Comparison of ENCODE assay signal across 8 cellular contexts in the genomic region with DNA sequence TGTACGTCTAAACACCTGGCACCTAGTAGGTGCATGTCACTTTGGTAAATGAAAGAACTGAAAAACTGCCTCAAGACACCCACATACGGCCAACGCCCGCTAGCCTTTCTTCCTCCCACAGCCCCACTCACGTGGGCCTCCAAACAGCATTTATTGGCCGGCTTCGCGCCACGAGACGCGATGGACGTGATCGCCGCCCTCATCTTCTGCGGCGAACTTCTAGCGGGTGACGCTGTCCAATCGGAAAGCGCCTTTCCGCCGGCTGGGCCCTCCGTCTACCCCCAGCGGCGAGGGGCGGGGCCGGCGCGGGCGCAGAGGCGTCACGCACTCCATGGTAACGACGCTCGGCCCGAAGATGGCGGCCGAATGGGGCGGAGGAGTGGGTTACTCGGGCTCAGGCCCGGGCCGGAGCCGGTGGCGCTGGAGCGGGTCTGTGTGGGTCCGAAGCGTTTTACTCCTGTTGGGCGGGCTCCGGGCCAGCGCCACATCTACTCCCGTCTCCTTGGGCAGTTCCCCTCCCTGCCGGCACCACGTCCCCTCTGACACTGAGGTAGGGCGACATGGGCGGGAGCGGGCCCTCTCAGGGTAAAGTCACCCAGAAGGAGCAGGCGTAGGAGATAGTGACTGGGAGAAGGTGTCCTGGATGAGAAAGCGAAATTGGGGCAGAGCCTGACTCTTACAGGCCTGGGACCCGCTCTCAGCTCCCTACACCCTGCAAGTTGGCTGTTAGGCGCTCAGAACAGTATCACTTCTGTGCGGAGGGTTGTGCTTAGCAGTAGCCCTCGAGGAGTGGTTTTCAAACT. TPM values are rescaled to one million over a fixed set of nuclear protein-coding genes. Genes with fewer than 3 reads are reported as not detected.
A peak's percentile ranks its signal among the peaks of the same experiment; 100 is the strongest.
DNase-seq lines count a peak whose midpoint lies in the region; ATAC-seq and TF ChIP-seq lines count a peak whose summit lies in the region.

Gene LMLN (plus strand): TSS at position 327 of the 803 bp plus-strand sequence. CDS start 29 bp downstream, at position 356.

- intact Hi-C loops in naive thymus-derived CD4-positive, alpha-beta T cell (cut with micrococcal nuclease) = loop anchor here (1.0 to 10.0 kb wide), 8 partner anchors 10 to 405 kb away; partner anchors contain the start of genes BDH1 (in 2 of the 2), LRCH3 (in 2 of the 2) and RPL35A (in 2 of the 2)

- H3K4me2 ChIP-seq in GM23338 = peak within 1 kb of the TSS; percentile 95

- peak within 1 kb of the TSS; percentile 96 for H2AFZ ChIP-seq in GM23338

- H3K79me2 ChIP-seq in GM23338 (replicated peaks; ENCODE audit: insufficient read depth) = no peaks in the 10 kb centered on the region

- no peaks in the 10 kb centered on the region for H3K9me2 ChIP-seq in GM23338 (ENCODE audit: insufficient read depth)

- DNase-seq in Daoy (ENCODE audit: low read depth) = peak; percentile 99
- peak; percentile 96 for DNase-seq in GM23338 (ENCODE audit: low spot score)
- peak; percentile 92 to 94 for DNase-seq in Kasumi-1 (lab: John Stamatoyannopoulos, UW)
- peak; percentile 97 for DNase-seq in RKO (ENCODE audit: low spot score)
- DNase-seq in activated T-helper 1 cell treated with anti-CD3 and anti-CD28 coated beads, Interleukin-2, amount 50 U/mL, for 16 hours (ENCODE audit: low read depth in 1 of 2, low spot score in 1 of 2) = peak; percentile 86 to 93
- peak; percentile 95 for DNase-seq in fibroblast of gingiva (ENCODE audit: low read depth)
- peak; percentile 93 to 96 (median 95) for DNase-seq in naive thymus-derived CD4-positive, alpha-beta T cell

- H3K27me3 ChIP-seq in GM23338 (ENCODE audit: insufficient read depth) = no peaks in the 10 kb centered on the region
- H3K27me3 ChIP-seq in naive thymus-derived CD4-positive, alpha-beta T cell (ENCODE audit: control insufficient read depth in 2 of 2, insufficient read depth in 2 of 2, low read length in 2 of 2) = no peaks in the 10 kb centered on the region

- H3K4me3 ChIP-seq in GM23338 = peak within 1 kb of the TSS; percentile 91
- H3K4me3 ChIP-seq in naive thymus-derived CD4-positive, alpha-beta T cell (ENCODE audit: low read length) = peak within 1 kb of the TSS; percentile 91

- peaks cover 25% of the 10 kb centered on the region for H3F3A ChIP-seq in GM23338 (replicated peaks; ENCODE audit: low read depth)

- H3K9me3 ChIP-seq in naive thymus-derived CD4-positive, alpha-beta T cell (ENCODE audit: control insufficient read depth in 2 of 3, low read length in 3 of 3) = no peaks in the 10 kb centered on the region

- peaks cover 12% of the 10 kb centered on the region for H3K36me3 ChIP-seq in GM23338 (ENCODE audit: insufficient read depth)
- H3K36me3 ChIP-seq in naive thymus-derived CD4-positive, alpha-beta T cell (ENCODE audit: control insufficient read depth in 2 of 3, insufficient read depth in 3 of 3, low read length in 3 of 3) = peaks cover 0 to 25% (median 9%) of the 10 kb centered on the region in 3 experiments

- H3K27ac ChIP-seq in GM23338 (ENCODE audit: low read depth) = no peak within 1 kb of the TSS; the same call in 1 of the 2 replicates
- peak within 1 kb of the TSS; percentile 86 for H3K27ac ChIP-seq in naive thymus-derived CD4-positive, alpha-beta T cell (ENCODE audit: low read depth, low read length)

- peaks cover 5% of the 10 kb centered on the region for H4K20me1 ChIP-seq in GM23338 (replicated peaks; ENCODE audit: insufficient read depth)

- H3K4me1 Mint-ChIP-seq in GM23338 = peaks cover 14% of the 10 kb centered on the region; the same call in 2 of the 3 replicates
- H3K4me1 Mint-ChIP-seq in naive thymus-derived CD4-positive, alpha-beta T cell = peaks cover 33 to 74% (median 48%) of the 10 kb centered on the region in 7 donors
- peaks cover 37% of the 10 kb centered on the region for H3K4me1 Mint-ChIP-seq in stimulated activated memory B cell treated with anti-CD40 and anti-IgM and Interleukin-4, amounts not matched to agents 10 μg/mL and 1 μg/mL and 100 μg/mL, for 72 hours

- peak within 1 kb of the TSS; percentile 92 for H3K4me3 Mint-ChIP-seq in GM23338
- H3K4me3 Mint-ChIP-seq in naive thymus-derived CD4-positive, alpha-beta T cell = peak within 1 kb of the TSS; percentile 86 to 98 (median 92)
- H3K4me3 Mint-ChIP-seq in stimulated activated memory B cell treated with anti-CD40 and anti-IgM and Interleukin-4, amounts not matched to agents 10 μg/mL and 1 μg/mL and 100 μg/mL, for 72 hours = peak within 1 kb of the TSS; percentile 91

- H3K36me3 Mint-ChIP-seq in GM23338 (ENCODE audit: low read depth) = peaks cover 20% of the 10 kb centered on the region
- H3K36me3 Mint-ChIP-seq in naive thymus-derived CD4-positive, alpha-beta T cell = peaks cover 0 to 17% (median 8%) of the 10 kb centered on the region in 5 donors
- peaks cover 27% of the 10 kb centered on the region for H3K36me3 Mint-ChIP-seq in stimulated activated memory B cell treated with anti-CD40 and anti-IgM and Interleukin-4, amounts not matched to agents 10 μg/mL and 1 μg/mL and 100 μg/mL, for 72 hours

- CTCF ChIA-PET in naive thymus-derived CD4-positive, alpha-beta T cell (lab: Charles Lee) = no interaction called here

- no peaks in the 10 kb centered on the region for H3K9me3 Mint-ChIP-seq in GM23338
- peaks cover 0 to 2% (median 0%) of the 10 kb centered on the region in 11 donors for H3K9me3 Mint-ChIP-seq in naive thymus-derived CD4-positive, alpha-beta T cell
- no peaks in the 10 kb centered on the region for H3K9me3 Mint-ChIP-seq in stimulated activated memory B cell treated with anti-CD40 and anti-IgM and Interleukin-4, amounts not matched to agents 10 μg/mL and 1 μg/mL and 100 μg/mL, for 72 hours

- no peak for TF ChIP-seq CTCF in GM23338 (conservative IDR thresholded peaks at IDR 0.05; ENCODE audit: low read depth in 2 of 2)

- POLR2A ChIA-PET in naive thymus-derived CD4-positive, alpha-beta T cell (lab: Charles Lee) = interaction anchor here (1.0 to 2.5 kb wide), 2 partner anchors 9 to 10 kb away, joined by 4 to 26 read pairs; partner anchors contain the start of gene RPL35A

- peak within 1 kb of the TSS; percentile 92 for H3K27ac Mint-ChIP-seq in GM23338
- peak within 1 kb of the TSS; percentile 92 to 97 (median 96) for H3K27ac Mint-ChIP-seq in naive thymus-derived CD4-positive, alpha-beta T cell
- peak within 1 kb of the TSS; percentile 81 for H3K27ac Mint-ChIP-seq in stimulated activated memory B cell treated with anti-CD40 and anti-IgM and Interleukin-4, amounts not matched to agents 10 μg/mL and 1 μg/mL and 100 μg/mL, for 72 hours

- ATAC-seq in GM23338 = peak; percentile 83
- ATAC-seq in naive thymus-derived CD4-positive, alpha-beta T cell = peak; percentile 98
- ATAC-seq in stimulated activated memory B cell treated with anti-CD40 and anti-IgM and Interleukin-4, amounts not matched to agents 10 μg/mL and 1 μg/mL and 100 μg/mL, for 72 hours = peak; percentile 100

- peaks cover 20% of the 10 kb centered on the region for H3K27me3 Mint-ChIP-seq in GM23338 (ENCODE audit: insufficient read depth, low read depth, poor library complexity)
- peaks cover 0 to 2% (median 0%) of the 10 kb centered on the region in 5 donors for H3K27me3 Mint-ChIP-seq in naive thymus-derived CD4-positive, alpha-beta T cell
- H3K27me3 Mint-ChIP-seq in stimulated activated memory B cell treated with anti-CD40 and anti-IgM and Interleukin-4, amounts not matched to agents 10 μg/mL and 1 μg/mL and 100 μg/mL, for 72 hours = no peaks in the 10 kb centered on the region

- peaks cover 6% of the 10 kb centered on the region; the same call in 1 of the 2 replicates for H3K4me1 ChIP-seq in GM23338 (ENCODE audit: insufficient read depth)
- H3K4me1 ChIP-seq in naive thymus-derived CD4-positive, alpha-beta T cell (ENCODE audit: control insufficient read depth in 2 of 2, insufficient read depth in 2 of 2, low read length in 2 of 2) = peaks cover 26 to 27% of the 10 kb centered on the region in 2 donors

TF ChIP-seq in GM23338, 12 proteins besides CTCF, POLR2A, EP300 and RAD21:
- TF ChIP-seq JUNB (IDR thresholded peaks at IDR 0.05; ENCODE audit: unreplicated experiment) = no peak
- TF ChIP-seq CREB1 (CRISPR knock-in tag; IDR thresholded peaks at IDR 0.05; ENCODE audit: low read depth) = peak; percentile 88
- no peak for TF ChIP-seq ZNF331 (CRISPR knock-in tag; IDR thresholded peaks at IDR 0.05; ENCODE audit: low read depth)
- TF ChIP-seq ETS1 (IDR thresholded peaks at IDR 0.05) = 0 out of 2 replicates have a peak, but pooled peaks have one; percentile 31
- peak; percentile 80 for TF ChIP-seq POLR2AphosphoS5 (IDR thresholded peaks at IDR 0.05; ENCODE audit: low read depth)

RNA-seq across cellular contexts. Expression of gene LMLN, which starts in this region (rescaled TPM):
- 4.4 and 7.7 TPM in 2 replicates for total RNA-seq in Daoy (2014; rRNA removed; shearing (Covaris generic))
- total RNA-seq in GM23338 (2014; rRNA removed; shearing (Covaris generic)) = 2.9 and 4.3 TPM in 2 replicates
- 1.6 and 2.3 TPM in 2 replicates for polyA plus RNA-seq in GM23338 (2016; fragmentation: Nextera tagmentation; extraction: Ambion mirVana)
- total RNA-seq in naive thymus-derived CD4-positive, alpha-beta T cell = 10 to 100 TPM in 1 of 5 experiments, 1 to 10 TPM in 4; 4.2 to 10.9 (median 6.8) TPM
- 1 to 10 TPM; 1.5 to 2.5 TPM for polyA plus RNA-seq in naive thymus-derived CD4-positive, alpha-beta T cell
